8 cellular contexts compared by ENCODE assay signal in the genomic region with DNA sequence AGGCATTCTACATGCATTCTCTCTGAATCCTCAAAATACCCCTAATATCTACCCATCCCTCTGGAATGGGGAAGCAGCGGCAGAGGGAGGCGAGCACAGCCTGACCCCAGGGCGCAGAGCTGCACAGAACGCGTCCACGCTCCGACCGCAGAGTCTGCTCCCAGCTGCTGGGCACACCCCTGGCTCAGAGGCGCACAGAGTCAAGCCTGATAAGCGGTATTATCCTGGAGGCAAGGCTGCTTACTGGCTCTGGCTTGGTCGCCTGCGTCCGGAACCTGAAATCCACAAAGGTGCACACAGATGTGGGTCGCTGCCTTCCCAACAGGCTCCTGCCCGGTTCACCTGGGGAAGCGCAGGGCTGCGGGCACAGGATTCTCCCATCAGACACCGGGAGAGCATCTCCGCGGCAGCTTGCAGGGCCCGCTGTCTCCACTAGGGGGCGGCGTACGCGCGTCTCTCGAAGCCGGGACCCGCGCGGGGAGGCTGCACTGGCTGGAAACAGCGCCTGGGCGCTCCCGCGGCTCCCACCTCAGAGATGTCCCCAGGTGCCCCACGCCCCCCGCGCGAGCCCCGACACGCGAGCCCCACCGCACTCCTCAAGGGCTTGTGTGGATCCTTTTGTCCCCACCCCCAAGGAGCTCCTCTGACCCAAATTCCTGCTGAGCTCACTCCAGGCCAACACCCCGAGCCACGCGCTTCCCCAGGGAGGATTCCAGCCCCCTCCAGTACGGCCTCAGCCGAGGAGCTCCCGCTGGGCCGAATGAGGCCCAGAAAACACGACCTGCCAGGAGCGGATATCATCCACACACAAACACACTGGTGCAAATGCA.
DNase-seq lines count a peak whose midpoint lies in the region; ATAC-seq lines count a peak whose summit lies in the region.

No MANE protein-coding gene starts in this region.

- peaks cover 2% of the 10 kb centered on the region for H3K36me3 Mint-ChIP-seq in activated naive CD4-positive, alpha-beta T cell treated with anti-CD3 and anti-CD28 coated beads, Interleukin-2, amount 10 ng/mL, durations not matched to agents 7 days and 5 days

- H3K4me1 Mint-ChIP-seq in activated naive CD4-positive, alpha-beta T cell treated with anti-CD3 and anti-CD28 coated beads, Interleukin-2, amount 10 ng/mL, durations not matched to agents 7 days and 5 days: no peaks in the 10 kb centered on the region

- ATAC-seq in HG03045 (IDR thresholded peaks at IDR 0.05; ENCODE audit: unreplicated experiment) (no peak), HG03342 (IDR thresholded peaks at IDR 0.05; ENCODE audit: unreplicated experiment) (no peak)

- peaks cover 10% of the 10 kb centered on the region for H3K9me3 Mint-ChIP-seq in activated naive CD4-positive, alpha-beta T cell treated with anti-CD3 and anti-CD28 coated beads, Interleukin-2, amount 10 ng/mL, durations not matched to agents 7 days and 5 days

- H3K4me3 Mint-ChIP-seq in activated naive CD4-positive, alpha-beta T cell treated with anti-CD3 and anti-CD28 coated beads, Interleukin-2, amount 10 ng/mL, durations not matched to agents 7 days and 5 days: no peak overlapping the region

- H3K27me3 Mint-ChIP-seq in activated naive CD4-positive, alpha-beta T cell treated with anti-CD3 and anti-CD28 coated beads, Interleukin-2, amount 10 ng/mL, durations not matched to agents 7 days and 5 days: peaks cover 44% of the 10 kb centered on the region

- CTCF ChIA-PET in activated naive CD4-positive, alpha-beta T cell treated with anti-CD3 and anti-CD28 coated beads, Interleukin-2, amount 10 ng/mL, durations not matched to agents 7 days and 5 days (lab: Charles Lee): interaction anchor here (0.6 to 1.6 kb wide), 10 partner anchors 10 to 705 kb away, joined by 3 to 7 read pairs (median 4); no protein-coding TSS in a partner anchor

- no peak overlapping the region for H3K27ac Mint-ChIP-seq in activated naive CD4-positive, alpha-beta T cell treated with anti-CD3 and anti-CD28 coated beads, Interleukin-2, amount 10 ng/mL, durations not matched to agents 7 days and 5 days

- DNase-seq in D341Med (ENCODE audit: low spot score) (peak; percentile 77), NCI-H146 (lab: John Stamatoyannopoulos, UW) (peak; percentile 72), islet precursor cell (peak; percentile 90), HCEC 1CT (no peak)
- DNase-seq in activated naive CD4-positive, alpha-beta T cell treated with anti-CD3 and anti-CD28 coated beads, Interleukin-2, amount 10 ng/mL, durations not matched to agents 7 days and 5 days: peak; percentile 53
- peak; percentile 34 to 69 for DNase-seq in stimulated activated CD4-positive, alpha-beta T cell treated with anti-CD3 and anti-CD28 coated beads, Interleukin-4, amount 100 ng/mL, for 48 hours (ENCODE audit: low read depth in 2 of 2)
